ENCODE assay signal across 10 cellular contexts in genomic region chr11:90179923-90180322, GRCh38.
"Had no signal": no experiment of that assay in that cellular context is flagged by ENCODE, and none has a peak within 500 bp of the region (broad histone marks: within the 10 kb centered on the region; RNA-seq: fewer than 3 reads in every experiment).

No MANE protein-coding gene starts in this region.

- H2AFZ ChIP-seq: GM23248, GM23338 had no signal

- H3K9me3 Mint-ChIP-seq: GM23338, HFFc6 had no signal

- ATAC-seq: GM23338, HCT116 had no signal

- H3K4me1 ChIP-seq: HAP-1 had no signal

- H3K9ac ChIP-seq: GM23248 had no signal

- DNase-seq: GM23248, GOT3, H7, HCEC 1CT, HFFc6 had no signal

- H3K27ac Mint-ChIP-seq: GM23338, HFFc6 had no signal

- H3K4me3 Mint-ChIP-seq: GM23338, HFFc6 had no signal

- H3K9me3 ChIP-seq: HAP-1 had no signal

- H3K36me3 ChIP-seq: HAP-1 had no signal

- FAIRE-seq: H1, H54 had no signal

- H3K27ac ChIP-seq: GM23248 had no signal

- H3K4me1 Mint-ChIP-seq: GM23338 had no signal

- H3K4me3 ChIP-seq: GM23248, GM23338, HAP-1 had no signal

- H3K4me2 ChIP-seq: GM23338 had no signal
